13 cellular contexts compared by ENCODE assay signal in genomic region chr1:62613325-62613727, GRCh38. TPM values are rescaled to one million over a fixed set of nuclear protein-coding genes. Genes with fewer than 3 reads are reported as not detected.
DNase-seq lines count a peak whose midpoint lies in the region; ATAC-seq and TF ChIP-seq lines count a peak whose summit lies in the region.
"Had no signal": no experiment of that assay in that cellular context is flagged by ENCODE, and none has a peak within 500 bp of the region (broad histone marks: within the 10 kb centered on the region; RNA-seq: fewer than 3 reads in every experiment).

No MANE protein-coding gene starts in this region.

- H3K27ac ChIP-seq in breast epithelium, result no peak overlapping the region
- H3K27ac ChIP-seq: hepatocyte had no signal

- H3K36me3 ChIP-seq in breast epithelium, result no peaks in the 10 kb centered on the region

- H3K4me3 ChIP-seq in breast epithelium, result no peak overlapping the region
- H3K4me3 ChIP-seq: hepatocyte, mucosa of descending colon had no signal

- DNase-seq in breast epithelium (ENCODE audit: low spot score in 2 of 2) (no peak), RPMI8226 (no peak), cerebellum (ENCODE audit: low spot score) (no peak), left colon (no peak)
- DNase-seq: activated CD4-positive, alpha-beta memory T cell treated with anti-CD3 and anti-CD28 coated beads for 36 hours; AML-193; mucosa of descending colon; NCI-H1930 had no signal

- no peak for TF ChIP-seq CTCF in breast epithelium (IDR thresholded peaks at IDR 0.05)

- peak; percentile 99 for ATAC-seq in GM18498 (IDR thresholded peaks at IDR 0.05; ENCODE audit: unreplicated experiment)
- ATAC-seq in GM19468 (IDR thresholded peaks at IDR 0.05; ENCODE audit: extremely low read depth, unreplicated experiment), result peak; percentile 74
- ATAC-seq in HG02938 (IDR thresholded peaks at IDR 0.05; ENCODE audit: unreplicated experiment), result peak; percentile 98
- peak; percentile 68 for ATAC-seq in HG03575 (IDR thresholded peaks at IDR 0.05; ENCODE audit: extremely low read depth, insufficient number of reproducible peaks, low FRiP score, unreplicated experiment)
- no peak for ATAC-seq in left colon
- ATAC-seq: mucosa of descending colon had no signal

- H3K4me1 ChIP-seq in breast epithelium, result no peaks in the 10 kb centered on the region

- no peak for TF ChIP-seq POLR2A in breast epithelium (IDR thresholded peaks at IDR 0.05)

- no peaks in the 10 kb centered on the region for H3K9me3 ChIP-seq in breast epithelium
- H3K9me3 ChIP-seq: mucosa of descending colon had no signal

- intact Hi-C loops in breast epithelium (cut with DNase I; ENCODE audit: low total_unique reads), result no loop called here
- intact Hi-C loops in left colon (cut with DNase I, micrococcal nuclease), result no loop called here

- H3K27me3 ChIP-seq in breast epithelium, result no peaks in the 10 kb centered on the region
- H3K27me3 ChIP-seq: hepatocyte had no signal

RNA-seq across cellular contexts. Expression of gene ANGPTL3, which starts 16.0 kb away (rescaled TPM):
- total RNA-seq in breast epithelium, result not detected
- not detected for total RNA-seq in cerebellum
- total RNA-seq in left colon, result not detected
- total RNA-seq: activated CD4-positive, alpha-beta memory T cell treated with anti-CD3 and anti-CD28 coated beads for 36 hours; mucosa of descending colon had no signal
